25 cellular contexts compared by ENCODE assay signal in genomic region chr13:24489721-24490120, GRCh38.
"Had no signal": no experiment of that assay in that cellular context is flagged by ENCODE, and none has a peak within 500 bp of the region (broad histone marks: within the 10 kb centered on the region; RNA-seq: fewer than 3 reads in every experiment).

No MANE protein-coding gene starts in this region.

- H3K4me3 ChIP-seq: stomach, suprapubic skin, testis, thoracic aorta, thyroid gland, tibial artery, tibial nerve, transverse colon, upper lobe of left lung, upper lobe of right lung, uterus, vagina had no signal

- H3K27ac ChIP-seq: stomach, suprapubic skin, testis, thoracic aorta, thyroid gland, tibial artery, tibial nerve, transverse colon, upper lobe of left lung, upper lobe of right lung, uterus, vagina had no signal

- H3K4me1 ChIP-seq: stomach, suprapubic skin, testis, thyroid gland, tibial artery, transverse colon, upper lobe of left lung, upper lobe of right lung, uterus, vagina had no signal

- DNase-seq: stimulated activated CD4-positive, alpha-beta T cell treated with anti-CD3 and anti-CD28 coated beads, Interleukin-2, amount 100 ng/mL, for 48 hours; stimulated activated CD4-positive, alpha-beta T cell treated with anti-CD3 and anti-CD28 coated beads, Interleukin-4, amount 100 ng/mL, for 1 hour; stimulated activated CD4-positive, alpha-beta T cell treated with anti-CD3 and anti-CD28 coated beads, Interleukin-4, amount 100 ng/mL, for 24 hours; stimulated activated CD4-positive, alpha-beta T cell treated with anti-CD3 and anti-CD28 coated beads, Interleukin-4, amount 100 ng/mL, for 4 hours; stimulated activated CD8-positive, alpha-beta memory T cell treated with anti-CD3 and anti-CD28 coated beads, Interleukin-4, amount 100 ng/mL, for 48 hours; stimulated activated naive B cell treated with anti-CD40 and anti-IgM and Interleukin-4, amounts not matched to agents 10 μg/mL and 1 μg/mL and 100 μg/mL, for 72 hours; stimulated activated naive CD4-positive, alpha-beta T cell; stimulated activated naive CD4-positive, alpha-beta T cell treated with Interleukin-2 at 50 U/mL for 16 hours; stimulated activated naive CD8-positive, alpha-beta T cell treated with anti-CD3 and anti-CD28 coated beads, Interleukin-15, amount 100 ng/mL, for 72 hours; stimulated activated naive CD8-positive, alpha-beta T cell treated with anti-CD3 and anti-CD28 coated beads, Interleukin-15, Interleukin-2, amounts not matched to agents 100 U/mL and 50 U/mL, for 24 hours; stomach; substantia nigra; testis; thyroid gland; tibial artery; transverse colon; upper lobe of left lung; upper lobe of right lung; uterus had no signal

- ATAC-seq: stimulated activated effector memory CD8-positive, alpha-beta T cell treated with anti-CD3 and anti-CD28 coated beads, Interleukin-12 subunit alpha, Interleukin-12 subunit beta, amount 100 ng/mL, for 72 hours; stimulated activated memory B cell treated with anti-CD40 and anti-IgM and Interleukin-4, amounts not matched to agents 10 μg/mL and 1 μg/mL and 100 μg/mL, for 72 hours; stimulated activated naive B cell treated with anti-CD40 and anti-IgM and Interleukin-4, amounts not matched to agents 10 μg/mL and 1 μg/mL and 100 μg/mL, for 72 hours; stimulated activated naive CD8-positive, alpha-beta T cell treated with anti-CD3 and anti-CD28 coated beads, Interleukin-15, amount 100 ng/mL, for 72 hours; stimulated activated naive CD8-positive, alpha-beta T cell treated with anti-CD3 and anti-CD28 coated beads, Interleukin-15, Interleukin-2, amounts not matched to agents 100 U/mL and 50 U/mL, for 24 hours; upper lobe of right lung had no signal

- H3K9me3 ChIP-seq: stomach, suprapubic skin, testis, thoracic aorta, thyroid gland, tibial artery, tibial nerve, transverse colon, upper lobe of left lung, upper lobe of right lung, uterus, vagina had no signal

- H3K27me3 ChIP-seq: stomach, suprapubic skin, testis, thyroid gland, tibial artery, tibial nerve, transverse colon, upper lobe of left lung, upper lobe of right lung, uterus, vagina had no signal

- H3K36me3 ChIP-seq: uterus had no signal
